In the genomic region with DNA sequence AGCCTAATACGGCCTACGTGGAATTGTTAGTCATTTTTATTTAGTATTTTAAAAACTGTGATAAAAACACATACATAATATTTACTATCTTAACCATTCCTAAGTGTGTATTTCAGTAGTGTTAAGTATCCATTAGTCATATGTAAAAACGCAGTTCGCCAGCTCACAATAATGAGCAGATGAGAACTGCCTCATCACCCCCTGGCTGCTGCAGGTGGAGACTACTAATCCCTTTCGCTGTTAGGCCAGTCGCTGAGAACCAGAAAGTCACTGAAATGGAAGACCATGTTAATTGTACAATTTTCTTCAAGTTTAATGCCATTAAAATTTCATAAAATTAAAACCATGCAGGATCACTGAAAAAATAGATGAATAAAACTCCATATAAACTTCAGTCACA, we compare ENCODE assay signal across 13 cellular contexts. TPM values are rescaled to one million over a fixed set of nuclear protein-coding genes. Genes with fewer than 3 reads are reported as not detected.
DNase-seq lines count a peak whose midpoint lies in the region; ATAC-seq and TF ChIP-seq lines count a peak whose summit lies in the region.
"Had no signal": no experiment of that assay in that cellular context is flagged by ENCODE, and none has a peak within 500 bp of the region (broad histone marks: within the 10 kb centered on the region; RNA-seq: fewer than 3 reads in every experiment).

No MANE protein-coding gene starts in this region.

- peaks cover 36% of the 10 kb centered on the region for H3K4me1 Mint-ChIP-seq in activated CD8-positive, alpha-beta T cell treated with anti-CD3 and anti-CD28 coated beads, Interleukin-2, amount 10 ng/mL, durations not matched to agents 7 days and 5 days (ENCODE audit: low read depth)

- no peak for ATAC-seq in activated CD8-positive, alpha-beta T cell treated with anti-CD3 and anti-CD28 coated beads, Interleukin-2, amount 10 ng/mL, durations not matched to agents 7 days and 5 days
- ATAC-seq in HG02798 (IDR thresholded peaks at IDR 0.05; ENCODE audit: poor library complexity, unreplicated experiment): no peak
- no peak for ATAC-seq in GM19395 (IDR thresholded peaks at IDR 0.05; ENCODE audit: unreplicated experiment)
- no peak for ATAC-seq in HG02981 (IDR thresholded peaks at IDR 0.05; ENCODE audit: unreplicated experiment)
- ATAC-seq in GM19463 (IDR thresholded peaks at IDR 0.05; ENCODE audit: unreplicated experiment): no peak
- ATAC-seq: natural killer cell had no signal

- TF ChIP-seq CTCF in A673 (conservative IDR thresholded peaks at IDR 0.05; ENCODE audit: low read depth, low read length): no peak

- peaks cover 19% of the 10 kb centered on the region for H3K4me1 ChIP-seq in A673 (ENCODE audit: insufficient read depth, low read length, poor library complexity, severe bottlenecking)
- peaks cover 17% of the 10 kb centered on the region; the same call in 1 of the 2 replicates for H3K4me1 ChIP-seq in iPS-20b (ENCODE audit: insufficient read depth, low read length)

- no TSS peak for BruUV-seq in A673 (replicated peaks; lab: Mats Ljungman, UMichigan)

- peak overlapping the region; percentile 89 for H3K4me3 Mint-ChIP-seq in activated CD8-positive, alpha-beta T cell treated with anti-CD3 and anti-CD28 coated beads, Interleukin-2, amount 10 ng/mL, durations not matched to agents 7 days and 5 days

- no peak overlapping the region for H3K27ac Mint-ChIP-seq in activated CD8-positive, alpha-beta T cell treated with anti-CD3 and anti-CD28 coated beads, Interleukin-2, amount 10 ng/mL, durations not matched to agents 7 days and 5 days

- DNase-seq in A673 (ENCODE audit: low spot score) (no peak), G401 (ENCODE audit: low spot score) (peak; percentile 18)
- DNase-seq in activated CD8-positive, alpha-beta T cell treated with anti-CD3 and anti-CD28 coated beads, Interleukin-2, amount 10 ng/mL, durations not matched to agents 7 days and 5 days: no peak
- DNase-seq: COR-L47; natural killer cell; NCI-H524 treated with DMSO at 0.1 percent for 48 hours; stimulated activated CD4-positive, alpha-beta T cell treated with anti-CD3 and anti-CD28 coated beads, Interleukin-2, amount 100 ng/mL, for 24 hours had no signal

- H3K36me3 Mint-ChIP-seq in activated CD8-positive, alpha-beta T cell treated with anti-CD3 and anti-CD28 coated beads, Interleukin-2, amount 10 ng/mL, durations not matched to agents 7 days and 5 days (ENCODE audit: low read depth): peaks cover 25% of the 10 kb centered on the region

- H3K27me3 ChIP-seq in A673 (replicated peaks; ENCODE audit: insufficient read depth, low read depth, low read length, poor library complexity) (no peaks in the 10 kb centered on the region), iPS-20b (ENCODE audit: insufficient read depth, low read length) (no peaks in the 10 kb centered on the region)

- no peak overlapping the region for H3K27ac ChIP-seq in A673 (ENCODE audit: low read depth, low read length, poor library complexity, severe bottlenecking)
- no peak overlapping the region for H3K27ac ChIP-seq in iPS-20b (ENCODE audit: low read length)
- H3K27ac ChIP-seq: KMS-11 had no signal

- CTCF ChIA-PET in A673 (lab: Charles Lee): no interaction called here
- CTCF ChIA-PET in activated CD8-positive, alpha-beta T cell treated with anti-CD3 and anti-CD28 coated beads, Interleukin-2, amount 10 ng/mL, durations not matched to agents 7 days and 5 days (lab: Charles Lee): no interaction called here

- H3K27me3 Mint-ChIP-seq in activated CD8-positive, alpha-beta T cell treated with anti-CD3 and anti-CD28 coated beads, Interleukin-2, amount 10 ng/mL, durations not matched to agents 7 days and 5 days (ENCODE audit: low read depth): no peaks in the 10 kb centered on the region

- in situ Hi-C loops in G401 (cut with HindIII; ENCODE audit: low sequenced_read_pairs): no loop called here

- intact Hi-C loops in A673 (cut with micrococcal nuclease; ENCODE audit: unreplicated experiment): no loop called here

- no peak overlapping the region for H3K9ac ChIP-seq in iPS-20b (ENCODE audit: low read depth, low read length)
- H3K9ac ChIP-seq: KMS-11 had no signal

- no peaks in the 10 kb centered on the region for H3K9me3 Mint-ChIP-seq in activated CD8-positive, alpha-beta T cell treated with anti-CD3 and anti-CD28 coated beads, Interleukin-2, amount 10 ng/mL, durations not matched to agents 7 days and 5 days (ENCODE audit: insufficient read depth)
- H3K9me3 Mint-ChIP-seq: natural killer cell had no signal

- POLR2A ChIA-PET in A673 (lab: Charles Lee; ENCODE audit: low non-redundant PET): no interaction called here
- POLR2A ChIA-PET in activated CD8-positive, alpha-beta T cell treated with anti-CD3 and anti-CD28 coated beads, Interleukin-2, amount 10 ng/mL, durations not matched to agents 7 days and 5 days (lab: Charles Lee): no interaction called here

- H3K4me3 ChIP-seq in A673 (ENCODE audit: low read depth, low read length, poor library complexity, severe bottlenecking) (peak overlapping the region; percentile 69), iPS-20b (ENCODE audit: low read length) (peak overlapping the region; percentile 85; the same call in 1 of the 2 replicates)

- H3K36me3 ChIP-seq in A673 (ENCODE audit: insufficient read depth, low read length, poor library complexity, severe bottlenecking): peaks cover 26% of the 10 kb centered on the region
- peaks cover 13% of the 10 kb centered on the region for H3K36me3 ChIP-seq in iPS-20b (ENCODE audit: insufficient read depth, low read depth, low read length)

- no peaks in the 10 kb centered on the region for H3K9me3 ChIP-seq in A673 (ENCODE audit: low read depth, low read length, poor library complexity, severe bottlenecking)
- no peaks in the 10 kb centered on the region for H3K9me3 ChIP-seq in iPS-20b (ENCODE audit: insufficient read depth, low read depth, low read length)

RNA-seq across cellular contexts. Expression of gene ESD, which starts 1.6 kb away (rescaled TPM):
- 165 and 167 TPM in 2 replicates for total RNA-seq in A673 (2021)
- total RNA-seq in G401 (2014; rRNA removed; shearing (Covaris generic)): 139 and 142 TPM in 2 replicates
- total RNA-seq in activated CD8-positive, alpha-beta T cell treated with anti-CD3 and anti-CD28 coated beads, Interleukin-2, amount 10 ng/mL, durations not matched to agents 7 days and 5 days: 100 to 1,000 TPM in 1 of 2 experiments, 10 to 100 TPM in 1; 99.9 to 111 TPM
